In genomic region chr14:100091386-100091785, GRCh38 we compare ENCODE assay signal across 16 cellular contexts. TPM values are rescaled to one million over a fixed set of nuclear protein-coding genes. Genes with fewer than 3 reads are reported as not detected.
DNase-seq lines count a peak whose midpoint lies in the region; ATAC-seq and TF ChIP-seq lines count a peak whose summit lies in the region.
"Had no signal": no experiment of that assay in that cellular context is flagged by ENCODE, and none has a peak within 500 bp of the region (broad histone marks: within the 10 kb centered on the region; RNA-seq: fewer than 3 reads in every experiment).

No MANE protein-coding gene starts in this region.

- peaks cover 53 to 95% (median 74%) of the 10 kb centered on the region in 4 donors for H3K4me1 Mint-ChIP-seq in CD4-positive, CD25-positive, alpha-beta regulatory T cell
- H3K4me1 Mint-ChIP-seq in CD4-positive, alpha-beta memory T cell = peaks cover 65 to 100% (median 83%) of the 10 kb centered on the region in 4 donors
- H3K4me1 Mint-ChIP-seq in activated T-cell treated with anti-CD3 and anti-CD28 coated beads, Interleukin-2, amount 50 U/mL, for 72 hours (ENCODE audit: low read depth) = peaks cover 92% of the 10 kb centered on the region
- H3K4me1 Mint-ChIP-seq in naive thymus-derived CD4-positive, alpha-beta T cell = peaks cover 59 to 100% (median 96%) of the 10 kb centered on the region in 7 donors
- H3K4me1 Mint-ChIP-seq: brain had no signal

- no peak for TF ChIP-seq CTCF in SK-N-SH (IDR thresholded peaks at IDR 0.05)

- 94% methylated on average over 7 of the region's 7 CpGs for WGBS in SK-N-SH (ENCODE audit: low lambda C conversion rate)

- H3K79me2 ChIP-seq in SK-N-SH (ENCODE audit: insufficient read depth) = no peaks in the 10 kb centered on the region

- H3K9me3 ChIP-seq in CD4-positive, CD25-positive, alpha-beta regulatory T cell (ENCODE audit: control insufficient read depth in 2 of 2, low read length in 2 of 2) = no peaks in the 10 kb centered on the region
- H3K9me3 ChIP-seq in CD4-positive, alpha-beta memory T cell (ENCODE audit: control insufficient read depth in 1 of 2, low read length in 2 of 2) = no peaks in the 10 kb centered on the region
- no peaks in the 10 kb centered on the region for H3K9me3 ChIP-seq in naive thymus-derived CD4-positive, alpha-beta T cell (ENCODE audit: control insufficient read depth in 2 of 3, low read length in 3 of 3)
- H3K9me3 ChIP-seq in SK-N-SH = no peaks in the 10 kb centered on the region
- H3K9me3 ChIP-seq: sigmoid colon, tibial artery had no signal

- peaks cover 98% of the 10 kb centered on the region for H3K4me1 ChIP-seq in CD4-positive, CD25-positive, alpha-beta regulatory T cell (ENCODE audit: control insufficient read depth, insufficient read depth, low read length, poor library complexity, severe bottlenecking)
- peaks cover 100% of the 10 kb centered on the region for H3K4me1 ChIP-seq in CD4-positive, alpha-beta memory T cell (ENCODE audit: insufficient read depth, low read length)
- peaks cover 73 to 90% of the 10 kb centered on the region in 2 donors for H3K4me1 ChIP-seq in naive thymus-derived CD4-positive, alpha-beta T cell (ENCODE audit: control insufficient read depth in 2 of 2, insufficient read depth in 2 of 2, low read length in 2 of 2)
- peaks cover 0 to 6% of the 10 kb centered on the region in 2 experiments; a peak in 1 of 4 replicates for H3K4me1 ChIP-seq in SK-N-SH (ENCODE audit: control insufficient read depth in 1 of 2, insufficient read depth in 2 of 2, low read depth in 1 of 2, low read length in 1 of 2)
- H3K4me1 ChIP-seq: tibial artery had no signal

- H3K27me3 ChIP-seq in CD4-positive, CD25-positive, alpha-beta regulatory T cell (ENCODE audit: control insufficient read depth, insufficient read depth, low read length) = no peaks in the 10 kb centered on the region
- H3K27me3 ChIP-seq in CD4-positive, alpha-beta memory T cell (ENCODE audit: insufficient read depth, low read length) = no peaks in the 10 kb centered on the region
- no peaks in the 10 kb centered on the region for H3K27me3 ChIP-seq in naive thymus-derived CD4-positive, alpha-beta T cell (ENCODE audit: control insufficient read depth in 2 of 2, insufficient read depth in 2 of 2, low read length in 2 of 2)
- H3K27me3 ChIP-seq in SK-N-SH (ENCODE audit: insufficient read depth) = no peaks in the 10 kb centered on the region
- H3K27me3 ChIP-seq: sigmoid colon, tibial artery had no signal

- POLR2A ChIA-PET in CD4-positive, alpha-beta memory T cell (lab: Charles Lee; ENCODE audit: partially characterized antibody) = interaction anchor here (0.8 to 34.5 kb wide), 5 partner anchors 8 to 25 kb away, joined by 3 to 941 read pairs (median 4); partner anchors contain the start of gene EVL
- POLR2A ChIA-PET in naive thymus-derived CD4-positive, alpha-beta T cell (lab: Charles Lee) = interaction anchor here (1.0 to 59.0 kb wide), 3 partner anchors 9 to 26 kb away, joined by 3 to 2344 read pairs (median 43); partner anchors contain the start of gene EVL
- POLR2A ChIA-PET in SK-N-SH (lab: Yijun Ruan, JAX) = no interaction called here

- no peak overlapping the region for H2AFZ ChIP-seq in SK-N-SH (ENCODE audit: low read depth)

- no peaks in the 10 kb centered on the region for H3F3A ChIP-seq in SK-N-SH (replicated peaks; ENCODE audit: insufficient read depth)

- H4K20me1 ChIP-seq in SK-N-SH (ENCODE audit: insufficient read depth) = no peaks in the 10 kb centered on the region

- H3K9ac ChIP-seq in SK-N-SH = no peak overlapping the region

- peaks cover 94% of the 10 kb centered on the region for H3K36me3 ChIP-seq in CD4-positive, CD25-positive, alpha-beta regulatory T cell (ENCODE audit: control insufficient read depth, insufficient read depth, low read length)
- peaks cover 86% of the 10 kb centered on the region for H3K36me3 ChIP-seq in CD4-positive, alpha-beta memory T cell (ENCODE audit: insufficient read depth, low read length)
- peaks cover 27 to 88% (median 49%) of the 10 kb centered on the region in 3 experiments for H3K36me3 ChIP-seq in naive thymus-derived CD4-positive, alpha-beta T cell (ENCODE audit: control insufficient read depth in 2 of 3, insufficient read depth in 3 of 3, low read length in 3 of 3)
- peaks cover 0 to 4% of the 10 kb centered on the region in 2 experiments for H3K36me3 ChIP-seq in SK-N-SH (replicated peaks in 1 of 2; ENCODE audit: control insufficient read depth in 1 of 2, insufficient read depth in 2 of 2, low read length in 1 of 2)

- peak overlapping the region; percentile 84 to 94 (median 94) for H3K27ac Mint-ChIP-seq in CD4-positive, CD25-positive, alpha-beta regulatory T cell
- peak overlapping the region; percentile 79 to 95 (median 89) for H3K27ac Mint-ChIP-seq in CD4-positive, alpha-beta memory T cell
- H3K27ac Mint-ChIP-seq in activated T-cell treated with anti-CD3 and anti-CD28 coated beads, Interleukin-2, amount 50 U/mL, for 72 hours = peak overlapping the region; percentile 75
- peak overlapping the region; percentile 53 to 98 (median 94) for H3K27ac Mint-ChIP-seq in naive thymus-derived CD4-positive, alpha-beta T cell
- H3K27ac Mint-ChIP-seq: brain had no signal

- H3K4me3 ChIP-seq in CD4-positive, CD25-positive, alpha-beta regulatory T cell (ENCODE audit: low read depth, low read length) = peak overlapping the region; percentile 20
- H3K4me3 ChIP-seq in CD4-positive, alpha-beta memory T cell (ENCODE audit: low read length in 2 of 2) = no peak overlapping the region
- no peak overlapping the region for H3K4me3 ChIP-seq in naive thymus-derived CD4-positive, alpha-beta T cell (ENCODE audit: low read length)
- H3K4me3 ChIP-seq in SK-N-SH (ENCODE audit: low read depth in 2 of 2, low read length in 1 of 2) = no peak overlapping the region
- H3K4me3 ChIP-seq: coronary artery, sigmoid colon, tibial artery had no signal

- CTCF ChIA-PET in CD4-positive, alpha-beta memory T cell (lab: Charles Lee; ENCODE audit: partially characterized antibody) = interaction anchor here (34.7 to 49.4 kb wide), 2 partner anchors 3 to 14 kb away, joined by 1350 read pairs; partner anchors contain the start of gene EVL
- CTCF ChIA-PET in naive thymus-derived CD4-positive, alpha-beta T cell (lab: Charles Lee) = interaction anchor here (1.0 to 35.2 kb wide), 4 partner anchors 8 to 18 kb away, joined by 3 to 758 read pairs (median 4); partner anchors contain the start of gene EVL
- CTCF ChIA-PET in SK-N-SH (lab: Yijun Ruan, JAX) = interaction anchor here (1.0 to 2.4 kb wide), 5 partner anchors 9 to 110 kb away, joined by 3 to 7 read pairs (median 6); no protein-coding TSS in a partner anchor

- TF ChIP-seq RAD21 in SK-N-SH (IDR thresholded peaks at IDR 0.05; ENCODE audit: low read length) = no peak

- intact Hi-C loops in CD4-positive, alpha-beta memory T cell (cut with micrococcal nuclease) = loop anchor here (2.0 kb wide), 1 partner anchor 15 kb away; no protein-coding TSS in a partner anchor
- intact Hi-C loops in naive thymus-derived CD4-positive, alpha-beta T cell (cut with micrococcal nuclease) = loop anchor here in 1 of 2 donors (1.0 kb wide), 1 partner anchor 10 kb away; no protein-coding TSS in a partner anchor

- no peaks in the 10 kb centered on the region for H3K9me2 ChIP-seq in SK-N-SH

- no peak overlapping the region for H3K4me2 ChIP-seq in SK-N-SH

- DNase-seq in CD4-positive, CD25-positive, alpha-beta regulatory T cell = no peak
- DNase-seq in CD4-positive, alpha-beta memory T cell = no peak
- DNase-seq in activated T-cell treated with anti-CD3 and anti-CD28 coated beads, Interleukin-2, amount 50 U/mL, for 72 hours = no peak
- peak in 1 of 9 donors; percentile 14 for DNase-seq in naive thymus-derived CD4-positive, alpha-beta T cell
- DNase-seq in amygdala (lab: John Stamatoyannopoulos, UW) = no peak
- no peak for DNase-seq in SK-N-SH
- DNase-seq: COR-L47, glutamatergic neuron, left cardiac atrium, MM.1S, NCI-H774, sigmoid colon had no signal

- no peak for TF ChIP-seq EP300 in SK-N-SH (IDR thresholded peaks at IDR 0.05; ENCODE audit: borderline replicate concordance in 1 of 2, low read depth in 1 of 2, low read length in 1 of 2)

- H3K27me3 Mint-ChIP-seq in CD4-positive, CD25-positive, alpha-beta regulatory T cell = no peaks in the 10 kb centered on the region
- no peaks in the 10 kb centered on the region for H3K27me3 Mint-ChIP-seq in CD4-positive, alpha-beta memory T cell
- H3K27me3 Mint-ChIP-seq in activated T-cell treated with anti-CD3 and anti-CD28 coated beads, Interleukin-2, amount 50 U/mL, for 72 hours (ENCODE audit: low read depth) = no peaks in the 10 kb centered on the region
- H3K27me3 Mint-ChIP-seq in naive thymus-derived CD4-positive, alpha-beta T cell = no peaks in the 10 kb centered on the region
- H3K27me3 Mint-ChIP-seq: brain had no signal

- H3K4me3 Mint-ChIP-seq in CD4-positive, CD25-positive, alpha-beta regulatory T cell = peak overlapping the region; percentile 39 to 75 (median 57)
- H3K4me3 Mint-ChIP-seq in CD4-positive, alpha-beta memory T cell = peak overlapping the region in 7 of 8 donors; percentile 6 to 74 (median 55)
- H3K4me3 Mint-ChIP-seq in activated T-cell treated with anti-CD3 and anti-CD28 coated beads, Interleukin-2, amount 50 U/mL, for 72 hours = peak overlapping the region; percentile 60
- peak overlapping the region; percentile 44 to 93 (median 62) for H3K4me3 Mint-ChIP-seq in naive thymus-derived CD4-positive, alpha-beta T cell
- H3K4me3 Mint-ChIP-seq: brain had no signal

- ATAC-seq in CD4-positive, CD25-positive, alpha-beta regulatory T cell (ENCODE audit: low read depth in 2 of 2) = no peak
- peak; percentile 39 to 54 for ATAC-seq in activated T-cell treated with anti-CD3 and anti-CD28 coated beads, Interleukin-2, amount 50 U/mL, for 72 hours (replicated peaks in 1 of 2)
- no peak for ATAC-seq in naive thymus-derived CD4-positive, alpha-beta T cell
- ATAC-seq in HG03457 (IDR thresholded peaks at IDR 0.05; ENCODE audit: unreplicated experiment) = no peak
- ATAC-seq: left cardiac atrium had no signal

- H3K27ac ChIP-seq in CD4-positive, CD25-positive, alpha-beta regulatory T cell (ENCODE audit: insufficient read depth, low read length, poor library complexity, severe bottlenecking) = peak overlapping the region; percentile 57
- H3K27ac ChIP-seq in CD4-positive, alpha-beta memory T cell (ENCODE audit: low read depth, low read length) = peak overlapping the region; percentile 26
- peak overlapping the region; percentile 83 for H3K27ac ChIP-seq in naive thymus-derived CD4-positive, alpha-beta T cell (ENCODE audit: low read depth, low read length)
- no peak overlapping the region for H3K27ac ChIP-seq in SK-N-SH (ENCODE audit: low read depth in 2 of 2, low read length in 1 of 2)
- H3K27ac ChIP-seq: coronary artery, sigmoid colon, tibial artery had no signal

- no peaks in the 10 kb centered on the region for H3K9me3 Mint-ChIP-seq in CD4-positive, CD25-positive, alpha-beta regulatory T cell
- H3K9me3 Mint-ChIP-seq in CD4-positive, alpha-beta memory T cell = no peaks in the 10 kb centered on the region
- no peaks in the 10 kb centered on the region for H3K9me3 Mint-ChIP-seq in activated T-cell treated with anti-CD3 and anti-CD28 coated beads, Interleukin-2, amount 50 U/mL, for 72 hours
- no peaks in the 10 kb centered on the region for H3K9me3 Mint-ChIP-seq in naive thymus-derived CD4-positive, alpha-beta T cell
- H3K9me3 Mint-ChIP-seq: brain had no signal

- H3K36me3 Mint-ChIP-seq in CD4-positive, CD25-positive, alpha-beta regulatory T cell = peaks cover 67% of the 10 kb centered on the region
- peaks cover 68 to 94% of the 10 kb centered on the region in 2 donors for H3K36me3 Mint-ChIP-seq in CD4-positive, alpha-beta memory T cell
- peaks cover 17 to 52% of the 10 kb centered on the region in 2 donors for H3K36me3 Mint-ChIP-seq in activated T-cell treated with anti-CD3 and anti-CD28 coated beads, Interleukin-2, amount 50 U/mL, for 72 hours (ENCODE audit: insufficient read depth in 2 of 2)
- peaks cover 14 to 67% (median 66%) of the 10 kb centered on the region in 5 donors for H3K36me3 Mint-ChIP-seq in naive thymus-derived CD4-positive, alpha-beta T cell

RNA-seq across cellular contexts. Expression of gene EVL, which starts 26.2 kb away (rescaled TPM):
- total RNA-seq in CD4-positive, CD25-positive, alpha-beta regulatory T cell = 1,219 TPM
- 100 to 1,000 TPM; 118 to 141 (median 136) TPM for polyA plus RNA-seq in CD4-positive, CD25-positive, alpha-beta regulatory T cell
- total RNA-seq in CD4-positive, alpha-beta memory T cell = 1,000 to 10,000 TPM; 1,287 to 1,352 TPM
- 100 to 1,000 TPM in 1 of 2 donors, 10 to 100 TPM in 1; 81.8 to 147 TPM for polyA plus RNA-seq in CD4-positive, alpha-beta memory T cell
- total RNA-seq in activated T-cell treated with anti-CD3 and anti-CD28 coated beads, Interleukin-2, amount 50 U/mL, for 72 hours = 100 to 1,000 TPM; 279 to 343 TPM
- total RNA-seq in naive thymus-derived CD4-positive, alpha-beta T cell = 1,000 to 10,000 TPM in 3 of 5 experiments, 100 to 1,000 TPM in 2; 851 to 1,469 (median 1,230) TPM
- 100 to 1,000 TPM; 163 to 184 TPM for polyA plus RNA-seq in naive thymus-derived CD4-positive, alpha-beta T cell
- polyA plus RNA-seq in SK-N-SH (2012; rRNA removed) = 34.2 and 36.5 TPM in 2 replicates
- polyA plus RNA-seq in SK-N-SH (2012; cell fraction: cytosol; rRNA removed) = 21.7 and 28.2 TPM in 2 replicates
- polyA plus RNA-seq in SK-N-SH (2012; cell fraction: nucleus; rRNA removed) = 224 and 260 TPM in 2 replicates

Comparison
In these comparisons a context has a peak if more than half of its experiments do, and no peak if none do; other contexts are left out.
1. ATAC-seq: peak in activated T-cell treated with anti-CD3 and anti-CD28 coated beads, Interleukin-2, amount 50 U/mL, for 72 hours (2 of 2); none in CD4-positive, CD25-positive, alpha-beta regulatory T cell (0 of 2), naive thymus-derived CD4-positive, alpha-beta T cell (single experiment) and HG03457 (single experiment).
2. H3K27ac ChIP-seq: peak in CD4-positive, CD25-positive, alpha-beta regulatory T cell (single experiment), CD4-positive, alpha-beta memory T cell (single experiment) and naive thymus-derived CD4-positive, alpha-beta T cell (single experiment); none in SK-N-SH (0 of 2).
3. Peak in every context shown above with its lines, with median percentiles within 50 percentile points of each other: H3K27ac Mint-ChIP-seq and H3K4me3 Mint-ChIP-seq.